Comparison of ENCODE assay signal across 22 cellular contexts in genomic region chr17:8868092-8868491, GRCh38. TPM values are rescaled to one million over a fixed set of nuclear protein-coding genes. Genes with fewer than 3 reads are reported as not detected.
DNase-seq lines count a peak whose midpoint lies in the region; ATAC-seq and TF ChIP-seq lines count a peak whose summit lies in the region.
"Had no signal": no experiment of that assay in that cellular context is flagged by ENCODE, and none has a peak within 500 bp of the region (broad histone marks: within the 10 kb centered on the region; RNA-seq: fewer than 3 reads in every experiment).

No MANE protein-coding gene starts in this region.

- H3K36me3 ChIP-seq in A673 (ENCODE audit: insufficient read depth, low read length, poor library complexity, severe bottlenecking) (no peaks in the 10 kb centered on the region), gastroesophageal sphincter (no peaks in the 10 kb centered on the region)
- H3K36me3 ChIP-seq: MG63, ovary, stomach, WERI-Rb-1 had no signal

- TF ChIP-seq CTCF in GM12875 (IDR thresholded peaks at IDR 0.05; ENCODE audit: borderline replicate concordance, insufficient read depth, low read depth, low read length) (no peak), A673 (conservative IDR thresholded peaks at IDR 0.05; ENCODE audit: low read depth, low read length) (no peak), gastroesophageal sphincter (IDR thresholded peaks at IDR 0.05) (no peak)

- peak overlapping the region; percentile 89 for H3K4me3 ChIP-seq in GM12875 (ENCODE audit: low read depth, low read length)
- no peak overlapping the region for H3K4me3 ChIP-seq in A673 (ENCODE audit: low read depth, low read length, poor library complexity, severe bottlenecking)
- no peak overlapping the region for H3K4me3 ChIP-seq in gastroesophageal sphincter
- H3K4me3 ChIP-seq: hepatocyte, MG63, ovary had no signal

- H3K9me3 ChIP-seq in A673 (ENCODE audit: low read depth, low read length, poor library complexity, severe bottlenecking) (no peaks in the 10 kb centered on the region), gastroesophageal sphincter (no peaks in the 10 kb centered on the region)
- H3K9me3 ChIP-seq: MG63, ovary, stomach had no signal

- CTCF ChIA-PET in A673 (lab: Charles Lee), result no interaction called here

- H3K4me1 Mint-ChIP-seq in activated naive CD4-positive, alpha-beta T cell treated with anti-CD3 and anti-CD28 coated beads, Interleukin-2, amount 50 U/mL, for 24 hours, result peaks cover 22% of the 10 kb centered on the region
- peaks cover 28% of the 10 kb centered on the region for H3K4me1 Mint-ChIP-seq in activated naive CD8-positive, alpha-beta T cell treated with anti-CD3 and anti-CD28 coated beads, Interleukin-2, amount 50 U/mL, for 24 hours
- peaks cover 46% of the 10 kb centered on the region for H3K4me1 Mint-ChIP-seq in stimulated activated memory B cell treated with anti-CD40 and anti-IgM and Interleukin-4, amounts not matched to agents 10 μg/mL and 1 μg/mL and 100 μg/mL, for 72 hours

- H3K27me3 ChIP-seq in A673 (replicated peaks; ENCODE audit: insufficient read depth, low read depth, low read length, poor library complexity), result no peaks in the 10 kb centered on the region
- H3K27me3 ChIP-seq in gastroesophageal sphincter, result peaks cover 29% of the 10 kb centered on the region
- H3K27me3 ChIP-seq: hepatocyte, MG63, ovary had no signal

- intact Hi-C loops in A673 (cut with micrococcal nuclease; ENCODE audit: unreplicated experiment), result no loop called here

- peak overlapping the region; percentile 33 for H3K27ac Mint-ChIP-seq in activated naive CD4-positive, alpha-beta T cell treated with anti-CD3 and anti-CD28 coated beads, Interleukin-2, amount 50 U/mL, for 24 hours
- peak overlapping the region; percentile 24 for H3K27ac Mint-ChIP-seq in activated naive CD8-positive, alpha-beta T cell treated with anti-CD3 and anti-CD28 coated beads, Interleukin-2, amount 50 U/mL, for 24 hours
- H3K27ac Mint-ChIP-seq in stimulated activated memory B cell treated with anti-CD40 and anti-IgM and Interleukin-4, amounts not matched to agents 10 μg/mL and 1 μg/mL and 100 μg/mL, for 72 hours, result peak overlapping the region; percentile 73
- H3K27ac Mint-ChIP-seq: type B pancreatic cell had no signal

- no peaks in the 10 kb centered on the region for H3K4me1 ChIP-seq in A673 (ENCODE audit: insufficient read depth, low read length, poor library complexity, severe bottlenecking)
- H3K4me1 ChIP-seq in gastroesophageal sphincter, result no peaks in the 10 kb centered on the region

- WGBS in gastroesophageal sphincter (ENCODE audit: low coverage in 1 of 2), 2 donors, result 89 to 90% methylated on average over 1 of the region's 1 CpG

- no peaks in the 10 kb centered on the region for H3K27me3 Mint-ChIP-seq in activated naive CD4-positive, alpha-beta T cell treated with anti-CD3 and anti-CD28 coated beads, Interleukin-2, amount 50 U/mL, for 24 hours
- H3K27me3 Mint-ChIP-seq in activated naive CD8-positive, alpha-beta T cell treated with anti-CD3 and anti-CD28 coated beads, Interleukin-2, amount 50 U/mL, for 24 hours, result peaks cover 3% of the 10 kb centered on the region
- H3K27me3 Mint-ChIP-seq in stimulated activated memory B cell treated with anti-CD40 and anti-IgM and Interleukin-4, amounts not matched to agents 10 μg/mL and 1 μg/mL and 100 μg/mL, for 72 hours, result no peaks in the 10 kb centered on the region

- POLR2A ChIA-PET in A673 (lab: Charles Lee; ENCODE audit: low non-redundant PET), result no interaction called here

- no peak for DNase-seq in activated naive CD4-positive, alpha-beta T cell treated with anti-CD3 and anti-CD28 coated beads, Interleukin-2, amount 50 U/mL, for 16 hours
- no peak for DNase-seq in activated naive CD8-positive, alpha-beta T cell treated with anti-CD3 and anti-CD28 coated beads, Interleukin-2, amount 50 U/mL, for 24 hours
- no peak for DNase-seq in SIG-M5 (lab: John Stamatoyannopoulos, UW)
- DNase-seq in A673 (ENCODE audit: low spot score), result no peak
- DNase-seq: activated CD8-positive, alpha-beta memory T cell treated with anti-CD3 and anti-CD28 coated beads, Interleukin-2, amount 50 U/mL, for 4 hours; cortex of kidney; MG63; NCI-H1436; NCI-H526; ovary; stomach; SW 1271; WERI-Rb-1 had no signal

- H3K4me3 Mint-ChIP-seq in activated naive CD4-positive, alpha-beta T cell treated with anti-CD3 and anti-CD28 coated beads, Interleukin-2, amount 50 U/mL, for 24 hours, result peak overlapping the region; percentile 36
- no peak overlapping the region for H3K4me3 Mint-ChIP-seq in activated naive CD8-positive, alpha-beta T cell treated with anti-CD3 and anti-CD28 coated beads, Interleukin-2, amount 50 U/mL, for 24 hours
- H3K4me3 Mint-ChIP-seq in stimulated activated memory B cell treated with anti-CD40 and anti-IgM and Interleukin-4, amounts not matched to agents 10 μg/mL and 1 μg/mL and 100 μg/mL, for 72 hours, result peak overlapping the region; percentile 81
- H3K4me3 Mint-ChIP-seq: brain, type B pancreatic cell had no signal

- no peak for ATAC-seq in activated naive CD8-positive, alpha-beta T cell treated with anti-CD3 and anti-CD28 coated beads, Interleukin-2, amount 50 U/mL, for 24 hours
- ATAC-seq in stimulated activated memory B cell treated with anti-CD40 and anti-IgM and Interleukin-4, amounts not matched to agents 10 μg/mL and 1 μg/mL and 100 μg/mL, for 72 hours, result no peak
- no peak for ATAC-seq in gastroesophageal sphincter

- H3K36me3 Mint-ChIP-seq in activated naive CD4-positive, alpha-beta T cell treated with anti-CD3 and anti-CD28 coated beads, Interleukin-2, amount 50 U/mL, for 24 hours, result peaks cover 2% of the 10 kb centered on the region
- no peaks in the 10 kb centered on the region for H3K36me3 Mint-ChIP-seq in activated naive CD8-positive, alpha-beta T cell treated with anti-CD3 and anti-CD28 coated beads, Interleukin-2, amount 50 U/mL, for 24 hours (ENCODE audit: low read depth)
- peaks cover 11% of the 10 kb centered on the region for H3K36me3 Mint-ChIP-seq in stimulated activated memory B cell treated with anti-CD40 and anti-IgM and Interleukin-4, amounts not matched to agents 10 μg/mL and 1 μg/mL and 100 μg/mL, for 72 hours
- H3K36me3 Mint-ChIP-seq: brain, type B pancreatic cell had no signal

- no peaks in the 10 kb centered on the region for H3K9me3 Mint-ChIP-seq in activated naive CD4-positive, alpha-beta T cell treated with anti-CD3 and anti-CD28 coated beads, Interleukin-2, amount 50 U/mL, for 24 hours
- H3K9me3 Mint-ChIP-seq in activated naive CD8-positive, alpha-beta T cell treated with anti-CD3 and anti-CD28 coated beads, Interleukin-2, amount 50 U/mL, for 24 hours, result no peaks in the 10 kb centered on the region
- no peaks in the 10 kb centered on the region for H3K9me3 Mint-ChIP-seq in stimulated activated memory B cell treated with anti-CD40 and anti-IgM and Interleukin-4, amounts not matched to agents 10 μg/mL and 1 μg/mL and 100 μg/mL, for 72 hours
- H3K9me3 Mint-ChIP-seq: type B pancreatic cell had no signal

- no TSS peak for BruUV-seq in A673 (replicated peaks; lab: Mats Ljungman, UMichigan)

- no peak for TF ChIP-seq EP300 in gastroesophageal sphincter (IDR thresholded peaks at IDR 0.05)

- TF ChIP-seq POLR2A in gastroesophageal sphincter (IDR thresholded peaks at IDR 0.05), result no peak

- H3K27ac ChIP-seq in A673 (ENCODE audit: low read depth, low read length, poor library complexity, severe bottlenecking), result no peak overlapping the region
- H3K27ac ChIP-seq in gastroesophageal sphincter, result no peak overlapping the region
- H3K27ac ChIP-seq: hepatocyte, ovary, WERI-Rb-1 had no signal

RNA-seq across cellular contexts. Expression of gene PIK3R6, which starts 0.6 kb away (rescaled TPM):
- total RNA-seq in A673 (2021) (0.13 TPM in 1 of 2 replicates, not detected in the other), gastroesophageal sphincter (1 to 10 TPM; 1.5 to 2.2 (median 2.0) TPM)
- total RNA-seq: fibroblast of villous mesenchyme, lung microvascular endothelial cell had no signal
